10 cellular contexts compared by ENCODE assay signal in genomic region chr18:23141022-23141999, GRCh38. TPM values are rescaled to one million over a fixed set of nuclear protein-coding genes. Genes with fewer than 3 reads are reported as not detected.
DNase-seq lines count a peak whose midpoint lies in the region; ATAC-seq and TF ChIP-seq lines count a peak whose summit lies in the region.
"Had no signal": no experiment of that assay in that cellular context is flagged by ENCODE, and none has a peak within 500 bp of the region (broad histone marks: within the 10 kb centered on the region; RNA-seq: fewer than 3 reads in every experiment).

No MANE protein-coding gene starts in this region.

- TF ChIP-seq POLR2A in thyroid gland (IDR thresholded peaks at IDR 0.05) = peak in 1 of 2 donors; percentile 15

- H3K27me3 Mint-ChIP-seq in endothelial cell (ENCODE audit: unreplicated experiment) = peaks cover 7% of the 10 kb centered on the region

- no peaks in the 10 kb centered on the region for H3K27me3 ChIP-seq in thyroid gland

- H3K4me1 Mint-ChIP-seq in endothelial cell (ENCODE audit: unreplicated experiment) = peaks cover 59% of the 10 kb centered on the region

- TF ChIP-seq CTCF in thyroid gland (IDR thresholded peaks at IDR 0.05) (no peak), endothelial cell (IDR thresholded peaks at IDR 0.05; ENCODE audit: unreplicated experiment) (no peak)

- H3K36me3 ChIP-seq in SK-N-MC (ENCODE audit: insufficient read depth, low read length) = no peaks in the 10 kb centered on the region
- no peaks in the 10 kb centered on the region for H3K36me3 ChIP-seq in thyroid gland

- 57 to 80% methylated on average over 8 to 9 of the region's 12 CpGs for WGBS in thyroid gland, 2 donors

- H3K4me3 Mint-ChIP-seq in endothelial cell (ENCODE audit: unreplicated experiment) = no peak overlapping the region
- H3K4me3 Mint-ChIP-seq: activated naive CD4-positive, alpha-beta T cell treated with anti-CD3 and anti-CD28 coated beads, Interleukin-2, amount 50 U/mL, for 24 hours; stimulated activated naive CD8-positive, alpha-beta T cell treated with anti-CD3 and anti-CD28 coated beads, Interleukin-15, Interleukin-2, amounts not matched to agents 100 ng/mL and 50 ng/mL, for 24 hours had no signal

- no peaks in the 10 kb centered on the region for H3K9me3 Mint-ChIP-seq in endothelial cell (ENCODE audit: unreplicated experiment)
- H3K9me3 Mint-ChIP-seq: activated naive CD4-positive, alpha-beta T cell treated with anti-CD3 and anti-CD28 coated beads, Interleukin-2, amount 50 U/mL, for 24 hours; stimulated activated naive CD8-positive, alpha-beta T cell treated with anti-CD3 and anti-CD28 coated beads, Interleukin-15, Interleukin-2, amounts not matched to agents 100 ng/mL and 50 ng/mL, for 24 hours had no signal

- H3K27ac ChIP-seq in SK-N-MC = peak overlapping the region; percentile 26; the same call in 1 of the 2 replicates
- peak overlapping the region; percentile 68 to 83 (median 73) for H3K27ac ChIP-seq in thyroid gland

- no peak overlapping the region for H3K4me3 ChIP-seq in SK-N-MC
- H3K4me3 ChIP-seq in thyroid gland (replicated peaks in 1 of 3) = no peak overlapping the region

- H3K27ac Mint-ChIP-seq in endothelial cell (ENCODE audit: unreplicated experiment) = no peak overlapping the region
- H3K27ac Mint-ChIP-seq: activated naive CD4-positive, alpha-beta T cell treated with anti-CD3 and anti-CD28 coated beads, Interleukin-2, amount 50 U/mL, for 24 hours; stimulated activated naive CD8-positive, alpha-beta T cell treated with anti-CD3 and anti-CD28 coated beads, Interleukin-15, Interleukin-2, amounts not matched to agents 100 ng/mL and 50 ng/mL, for 24 hours had no signal

- no peak overlapping the region for H3K9ac ChIP-seq in SK-N-MC (ENCODE audit: insufficient read length)

- peak; percentile 41 for DNase-seq in HuH-7 (ENCODE audit: low spot score)
- DNase-seq in SK-N-MC (ENCODE audit: low read depth, low spot score) = no peak
- DNase-seq in iris pigment epithelial cell (ENCODE audit: low read depth) = peak; percentile 22
- peak; percentile 81 to 84 for DNase-seq in thyroid gland
- no peak for DNase-seq in NCI-H146 treated with DMSO at 0.1 percent for 48 hours (lab: John Stamatoyannopoulos, UW; ENCODE audit: unreplicated experiment)
- DNase-seq in endothelial cell (ENCODE audit: low spot score) = no peak
- DNase-seq: Kasumi-1 had no signal

- intact Hi-C loops in thyroid gland (cut with DNase I) = no loop called here

- peaks cover 6% of the 10 kb centered on the region for H3K36me3 Mint-ChIP-seq in endothelial cell (ENCODE audit: low read depth, unreplicated experiment)
- H3K36me3 Mint-ChIP-seq: activated naive CD4-positive, alpha-beta T cell treated with anti-CD3 and anti-CD28 coated beads, Interleukin-2, amount 50 U/mL, for 24 hours had no signal

- peaks cover 56 to 68% of the 10 kb centered on the region in 2 donors for H3K4me1 ChIP-seq in thyroid gland

- H3K9me3 ChIP-seq in SK-N-MC (ENCODE audit: low read depth, low read length) (no peaks in the 10 kb centered on the region), thyroid gland (no peaks in the 10 kb centered on the region)

- ATAC-seq in HG03135 (IDR thresholded peaks at IDR 0.05; ENCODE audit: unreplicated experiment) = no peak

RNA-seq across cellular contexts. Expression of gene CABLES1, which starts 6.0 kb away (rescaled TPM):
- 10 to 100 TPM; 28.1 to 43.8 (median 37.6) TPM for total RNA-seq in thyroid gland
- 24.9 TPM for total RNA-seq in endothelial cell (ENCODE audit: unreplicated experiment)

Comparison
In these comparisons a context has a peak if more than half of its experiments do, and no peak if none do; other contexts are left out.
1. DNase-seq: peak in HuH-7 (single experiment), iris pigment epithelial cell (single experiment) and thyroid gland (2 of 2); none in SK-N-MC (single experiment), NCI-H146 treated with DMSO at 0.1 percent for 48 hours (single experiment) and endothelial cell (single experiment).